ENCODE assay signal across 37 cellular contexts in genomic region chr10:121108051-121108450, GRCh38.
"Had no signal": no experiment of that assay in that cellular context is flagged by ENCODE, and none has a peak within 500 bp of the region (broad histone marks: within the 10 kb centered on the region; RNA-seq: fewer than 3 reads in every experiment).

No MANE protein-coding gene starts in this region.

- H3K9me3 Mint-ChIP-seq: activated B cell treated with CpG ODN at 0.5 μM for 24 hours; activated CD4-positive, alpha-beta memory T cell treated with anti-CD3 and anti-CD28 coated beads, Interleukin-2, amount 10 ng/mL, durations not matched to agents 7 days and 5 days; activated naive CD4-positive, alpha-beta T cell treated with anti-CD3 and anti-CD28 coated beads, Interleukin-2, amount 10 ng/mL, durations not matched to agents 7 days and 5 days; activated naive CD4-positive, alpha-beta T cell treated with anti-CD3 and anti-CD28 coated beads, Interleukin-2, amount 50 U/mL, for 24 hours; activated naive CD8-positive, alpha-beta T cell treated with anti-CD3 and anti-CD28 coated beads, Interleukin-2, amount 10 ng/mL, durations not matched to agents 7 days and 5 days; activated T-cell treated with anti-CD3 and anti-CD28 coated beads, Interleukin-2, amount 50 U/mL, for 24 hours; T-helper 1 cell treated with Interleukin-12 subunit alpha and Interleukin-12 subunit beta and Interleukin-4 antibody, amounts not matched to agents 30 μg/mL and 1 μg/mL, for 36 hours had no signal

- H3K4me1 ChIP-seq: body of pancreas had no signal

- H3K27me3 ChIP-seq: adrenal gland, body of pancreas, brain microvascular endothelial cell had no signal

- H3K9me3 ChIP-seq: adrenal gland, body of pancreas had no signal

- H3K4me3 ChIP-seq: adrenal gland, body of pancreas had no signal

- FAIRE-seq: astrocyte, TTC549 had no signal

- H3K4me3 Mint-ChIP-seq: activated B cell treated with CpG ODN at 0.5 μM for 24 hours; activated CD4-positive, alpha-beta memory T cell treated with anti-CD3 and anti-CD28 coated beads, Interleukin-2, amount 10 ng/mL, durations not matched to agents 7 days and 5 days; activated CD4-positive, alpha-beta T cell treated with anti-CD3 and anti-CD28 coated beads for 36 hours; activated CD4-positive, alpha-beta T cell treated with anti-CD3 and anti-CD28 coated beads, Interleukin-2, amount 10 ng/mL, durations not matched to agents 7 days and 5 days; activated CD8-positive, alpha-beta memory T cell treated with anti-CD3 and anti-CD28 coated beads, Interleukin-2, amount 10 ng/mL, durations not matched to agents 7 days and 5 days; activated CD8-positive, alpha-beta T cell treated with anti-CD3 and anti-CD28 coated beads, Interleukin-2, amount 10 ng/mL, durations not matched to agents 7 days and 5 days; activated naive CD4-positive, alpha-beta T cell treated with anti-CD3 and anti-CD28 coated beads, Interleukin-2, amount 10 ng/mL, durations not matched to agents 7 days and 5 days; activated naive CD4-positive, alpha-beta T cell treated with anti-CD3 and anti-CD28 coated beads, Interleukin-2, amount 50 U/mL, for 24 hours; activated naive CD8-positive, alpha-beta T cell; activated naive CD8-positive, alpha-beta T cell treated with anti-CD3 and anti-CD28 coated beads, Interleukin-2, amount 10 ng/mL, durations not matched to agents 7 days and 5 days; activated T-cell treated with anti-CD3 and anti-CD28 coated beads, Interleukin-2, amount 50 U/mL, for 24 hours; T-helper 1 cell treated with Interleukin-12 subunit alpha and Interleukin-12 subunit beta and Interleukin-4 antibody, amounts not matched to agents 30 μg/mL and 1 μg/mL, for 36 hours; T-helper 2 cell treated with Interferon-gamma antibody and Interleukin-4, amounts not matched to agents 5 μg/mL and 100 μg/mL, for 36 hours had no signal

- H3K27ac Mint-ChIP-seq: activated B cell treated with CpG ODN at 0.5 μM for 24 hours; activated CD4-positive, alpha-beta memory T cell treated with anti-CD3 and anti-CD28 coated beads, Interleukin-2, amount 10 ng/mL, durations not matched to agents 7 days and 5 days; activated CD4-positive, alpha-beta T cell treated with anti-CD3 and anti-CD28 coated beads for 36 hours; activated CD4-positive, alpha-beta T cell treated with anti-CD3 and anti-CD28 coated beads, Interleukin-2, amount 10 ng/mL, durations not matched to agents 7 days and 5 days; activated CD8-positive, alpha-beta memory T cell treated with anti-CD3 and anti-CD28 coated beads, Interleukin-2, amount 10 ng/mL, durations not matched to agents 7 days and 5 days; activated CD8-positive, alpha-beta T cell treated with anti-CD3 and anti-CD28 coated beads, Interleukin-2, amount 10 ng/mL, durations not matched to agents 7 days and 5 days; activated naive CD4-positive, alpha-beta T cell treated with anti-CD3 and anti-CD28 coated beads, Interleukin-2, amount 10 ng/mL, durations not matched to agents 7 days and 5 days; activated naive CD4-positive, alpha-beta T cell treated with anti-CD3 and anti-CD28 coated beads, Interleukin-2, amount 50 U/mL, for 24 hours; activated naive CD8-positive, alpha-beta T cell; activated naive CD8-positive, alpha-beta T cell treated with anti-CD3 and anti-CD28 coated beads, Interleukin-2, amount 10 ng/mL, durations not matched to agents 7 days and 5 days; activated T-cell treated with anti-CD3 and anti-CD28 coated beads, Interleukin-2, amount 50 U/mL, for 24 hours; activated T-helper 2 cell treated with anti-CD3 and anti-CD28 coated beads, Interferon-gamma antibody, Interleukin-2, Interleukin-4, amounts not matched to agents 10 μg/mL and 5 μg/mL and 100 μg/mL, durations not matched to agents 14 hours and 24 hours and 36 hours; T-helper 1 cell treated with Interleukin-12 subunit alpha and Interleukin-12 subunit beta and Interleukin-4 antibody, amounts not matched to agents 30 μg/mL and 1 μg/mL, for 36 hours; T-helper 2 cell treated with Interferon-gamma antibody and Interleukin-4, amounts not matched to agents 5 μg/mL and 100 μg/mL, for 36 hours had no signal

- H3K4me1 Mint-ChIP-seq: activated B cell treated with CpG ODN at 0.5 μM for 24 hours; activated CD4-positive, alpha-beta memory T cell treated with anti-CD3 and anti-CD28 coated beads, Interleukin-2, amount 10 ng/mL, durations not matched to agents 7 days and 5 days; activated CD4-positive, alpha-beta T cell treated with anti-CD3 and anti-CD28 coated beads for 36 hours; activated CD4-positive, alpha-beta T cell treated with anti-CD3 and anti-CD28 coated beads, Interleukin-2, amount 10 ng/mL, durations not matched to agents 7 days and 5 days; activated CD8-positive, alpha-beta memory T cell treated with anti-CD3 and anti-CD28 coated beads, Interleukin-2, amount 10 ng/mL, durations not matched to agents 7 days and 5 days; activated naive CD4-positive, alpha-beta T cell treated with anti-CD3 and anti-CD28 coated beads, Interleukin-2, amount 10 ng/mL, durations not matched to agents 7 days and 5 days; activated naive CD4-positive, alpha-beta T cell treated with anti-CD3 and anti-CD28 coated beads, Interleukin-2, amount 50 U/mL, for 24 hours; activated naive CD8-positive, alpha-beta T cell treated with anti-CD3 and anti-CD28 coated beads, Interleukin-2, amount 10 ng/mL, durations not matched to agents 7 days and 5 days had no signal

- H3K27me3 Mint-ChIP-seq: activated B cell treated with CpG ODN at 0.5 μM for 24 hours; activated CD4-positive, alpha-beta memory T cell treated with anti-CD3 and anti-CD28 coated beads, Interleukin-2, amount 10 ng/mL, durations not matched to agents 7 days and 5 days; activated CD4-positive, alpha-beta T cell treated with anti-CD3 and anti-CD28 coated beads, Interleukin-2, amount 10 ng/mL, durations not matched to agents 7 days and 5 days; activated CD8-positive, alpha-beta memory T cell treated with anti-CD3 and anti-CD28 coated beads, Interleukin-2, amount 10 ng/mL, durations not matched to agents 7 days and 5 days; activated naive CD4-positive, alpha-beta T cell treated with anti-CD3 and anti-CD28 coated beads, Interleukin-2, amount 10 ng/mL, durations not matched to agents 7 days and 5 days; activated naive CD4-positive, alpha-beta T cell treated with anti-CD3 and anti-CD28 coated beads, Interleukin-2, amount 50 U/mL, for 24 hours; activated naive CD8-positive, alpha-beta T cell treated with anti-CD3 and anti-CD28 coated beads, Interleukin-2, amount 10 ng/mL, durations not matched to agents 7 days and 5 days; activated T-cell treated with anti-CD3 and anti-CD28 coated beads, Interleukin-2, amount 50 U/mL, for 24 hours had no signal

- ATAC-seq: activated CD4-positive, alpha-beta T cell treated with anti-CD3 and anti-CD28 coated beads for 36 hours; activated CD4-positive, CD25-positive, alpha-beta regulatory T cell treated with anti-CD3 and anti-CD28 coated beads, Interleukin-2, amount 50 U/mL, for 24 hours; activated CD8-positive, alpha-beta memory T cell treated with anti-CD3 and anti-CD28 coated beads, Interleukin-2, amount 10 ng/mL, durations not matched to agents 7 days and 5 days; activated CD8-positive, alpha-beta T cell treated with anti-CD3 and anti-CD28 coated beads, Interleukin-2, amount 10 ng/mL, durations not matched to agents 7 days and 5 days; body of pancreas had no signal

- DNase-seq: activated B cell treated with CpG ODN at 0.5 μM for 24 hours; activated CD4-positive, alpha-beta memory T cell treated with anti-CD3 and anti-CD28 coated beads, Interleukin-2, amount 10 ng/mL, durations not matched to agents 7 days and 5 days; activated CD4-positive, alpha-beta T cell treated with anti-CD3 and anti-CD28 coated beads for 1 hour; activated CD4-positive, alpha-beta T cell treated with anti-CD3 and anti-CD28 coated beads for 36 hours; activated CD4-positive, alpha-beta T cell treated with anti-CD3 and anti-CD28 coated beads for 48 hours; activated CD4-positive, alpha-beta T cell treated with anti-CD3 and anti-CD28 coated beads, Interleukin-2, amount 10 ng/mL, durations not matched to agents 7 days and 5 days; activated CD4-positive, alpha-beta T cell treated with anti-CD3 and anti-CD28 coated beads, Interleukin-2, amount 50 U/mL, for 48 hours; activated CD8-positive, alpha-beta memory T cell treated with anti-CD3 and anti-CD28 coated beads for 24 hours; activated CD8-positive, alpha-beta memory T cell treated with anti-CD3 and anti-CD28 coated beads, Interleukin-2, amount 10 ng/mL, durations not matched to agents 7 days and 5 days; activated CD8-positive, alpha-beta memory T cell treated with anti-CD3 and anti-CD28 coated beads, Interleukin-2, amount 50 U/mL, for 48 hours; activated CD8-positive, alpha-beta T cell treated with anti-CD3 and anti-CD28 coated beads, Interleukin-2, amount 10 ng/mL, durations not matched to agents 7 days and 5 days; activated effector memory CD4-positive, alpha-beta T cell treated with Interleukin-2 at 50 U/mL for 16 hours; activated gamma-delta T cell; activated naive CD4-positive, alpha-beta T cell treated with anti-CD3 and anti-CD28 coated beads, Interleukin-2, amount 10 ng/mL, durations not matched to agents 7 days and 5 days; activated naive CD4-positive, alpha-beta T cell treated with Interleukin-2 at 50 U/mL for 16 hours; activated naive CD8-positive, alpha-beta T cell treated with anti-CD3 and anti-CD28 coated beads, Interleukin-2, amount 10 ng/mL, durations not matched to agents 7 days and 5 days; activated T-cell treated with anti-CD3 and anti-CD28 coated beads, Interleukin-2, amount 50 U/mL, for 24 hours; activated T-cell treated with anti-CD3 and anti-CD28 coated beads, Interleukin-2, amount 50 U/mL, for 48 hours; adrenal gland; amniotic stem cell; aorta; body of pancreas; brain microvascular endothelial cell; central memory CD4-positive, alpha-beta T cell; SW 1271; T-helper 1 cell; T-helper 2 cell; T-helper 9 cell had no signal

- H3K36me3 ChIP-seq: adrenal gland, brain microvascular endothelial cell had no signal

- H3K27ac ChIP-seq: adrenal gland, body of pancreas, brain microvascular endothelial cell, VCaP had no signal

- H3K36me3 Mint-ChIP-seq: activated CD8-positive, alpha-beta memory T cell treated with anti-CD3 and anti-CD28 coated beads, Interleukin-2, amount 10 ng/mL, durations not matched to agents 7 days and 5 days; activated naive CD4-positive, alpha-beta T cell treated with anti-CD3 and anti-CD28 coated beads, Interleukin-2, amount 10 ng/mL, durations not matched to agents 7 days and 5 days; activated naive CD4-positive, alpha-beta T cell treated with anti-CD3 and anti-CD28 coated beads, Interleukin-2, amount 50 U/mL, for 24 hours; activated naive CD8-positive, alpha-beta T cell; activated naive CD8-positive, alpha-beta T cell treated with anti-CD3 and anti-CD28 coated beads, Interleukin-2, amount 10 ng/mL, durations not matched to agents 7 days and 5 days had no signal
